12 cellular contexts compared by ENCODE assay signal in genomic region chr1:33903210-33903589, GRCh38. TPM values are rescaled to one million over a fixed set of nuclear protein-coding genes. Genes with fewer than 3 reads are reported as not detected.
DNase-seq lines count a peak whose midpoint lies in the region; ATAC-seq and FAIRE-seq lines count a peak whose summit lies in the region.
"Had no signal": no experiment of that assay in that cellular context is flagged by ENCODE, and none has a peak within 500 bp of the region (broad histone marks: within the 10 kb centered on the region; RNA-seq: fewer than 3 reads in every experiment).

No MANE protein-coding gene starts in this region.

- DNase-seq in NCI-H446 treated with DMSO at 0.1 percent for 48 hours (lab: John Stamatoyannopoulos, UW) (peak; percentile 49), left lobe of liver (ENCODE audit: low spot score) (no peak), Ammon's horn (ENCODE audit: low spot score) (no peak), HTR-8/SVneo (ENCODE audit: insufficient read length, low spot score) (no peak), NCI-H1436 (lab: John Stamatoyannopoulos, UW) (no peak)
- no peak for DNase-seq in stimulated activated CD4-positive, alpha-beta T cell treated with anti-CD3 and anti-CD28 coated beads, Interleukin-4, amount 100 ng/mL, for 1 hour
- DNase-seq: activated gamma-delta T cell treated with Interleukin-2 at 50 U/mL for 16 hours had no signal

- FAIRE-seq in HTR-8/SVneo (lab: Jason Lieb, UNC): no peak

- ATAC-seq in GM18907 (IDR thresholded peaks at IDR 0.05; ENCODE audit: unreplicated experiment) (peak; percentile 71), HG02588 (IDR thresholded peaks at IDR 0.05; ENCODE audit: unreplicated experiment) (peak; percentile 50), left lobe of liver (peak; percentile 83)
- ATAC-seq: SK-N-SH treated with all-trans-retinoic acid at 6 μM for 48 hours had no signal

RNA-seq across cellular contexts. Expression of gene HMGB4, which starts 39.3 kb away (rescaled TPM):
- total RNA-seq in left lobe of liver: not detected
- total RNA-seq: LHCN-M2, omental fat pad had no signal
